Comparison of ENCODE assay signal across 14 cellular contexts in the genomic region with DNA sequence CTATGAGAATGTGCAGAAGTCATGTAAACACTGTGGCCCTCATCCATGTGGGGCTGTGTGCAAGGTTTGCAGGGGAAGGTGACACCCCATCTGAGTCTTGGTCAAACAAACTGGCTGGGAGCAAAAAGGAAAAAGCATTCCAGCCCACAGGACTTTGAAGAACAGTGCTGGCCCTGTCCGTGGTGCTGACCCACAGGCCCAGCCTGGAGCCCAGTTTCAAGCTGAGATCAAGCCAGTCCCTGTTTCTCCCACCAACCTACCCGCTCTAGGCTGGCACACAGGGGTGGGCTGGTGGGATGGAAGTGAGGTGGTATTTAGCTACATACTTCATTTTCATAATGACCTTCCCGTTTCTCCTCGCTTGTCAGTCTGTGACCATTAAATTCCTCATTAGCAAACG. TPM values are rescaled to one million over a fixed set of nuclear protein-coding genes. Genes with fewer than 3 reads are reported as not detected.
A peak's percentile ranks its signal among the peaks of the same experiment; 100 is the strongest.
DNase-seq lines count a peak whose midpoint lies in the region; ATAC-seq and TF ChIP-seq lines count a peak whose summit lies in the region.
"Had no signal": no experiment of that assay in that cellular context is flagged by ENCODE, and none has a peak within 500 bp of the region (broad histone marks: within the 10 kb centered on the region; RNA-seq: fewer than 3 reads in every experiment).

No MANE protein-coding gene starts in this region.

- H3K4me1 ChIP-seq in adipocyte (ENCODE audit: control insufficient read depth, insufficient read depth, low read length) (no peaks in the 10 kb centered on the region), upper lobe of right lung (no peaks in the 10 kb centered on the region)
- H3K4me1 ChIP-seq: parathyroid adenoma had no signal

- H3K27me3 ChIP-seq in adipocyte (replicated peaks; ENCODE audit: control insufficient read depth, insufficient read depth, low read length) (peaks cover 43% of the 10 kb centered on the region), upper lobe of right lung (peaks cover 20% of the 10 kb centered on the region)

- TF ChIP-seq CTCF in upper lobe of right lung (IDR thresholded peaks at IDR 0.05), result no peak

- no peak for ATAC-seq in Right ventricle myocardium superior (ENCODE audit: poor library complexity)
- ATAC-seq in upper lobe of right lung, result no peak

- H3K36me3 ChIP-seq in adipocyte (ENCODE audit: control insufficient read depth, insufficient read depth, low read length, severe bottlenecking) (no peaks in the 10 kb centered on the region), upper lobe of right lung (no peaks in the 10 kb centered on the region)

- H3K4me3 ChIP-seq in adipocyte (ENCODE audit: low read length) (no peak overlapping the region), upper lobe of right lung (no peak overlapping the region)
- H3K4me3 ChIP-seq: mucosa of descending colon had no signal

- no peak overlapping the region for H3K9ac ChIP-seq in adipocyte (ENCODE audit: low read length)
- H3K9ac ChIP-seq: parathyroid adenoma had no signal

- no peak overlapping the region for H3K27ac ChIP-seq in upper lobe of right lung
- H3K27ac ChIP-seq: parathyroid adenoma had no signal

- H3K9me3 ChIP-seq in adipocyte (ENCODE audit: control insufficient read depth, low read length) (no peaks in the 10 kb centered on the region), upper lobe of right lung (no peaks in the 10 kb centered on the region)
- H3K9me3 ChIP-seq: mucosa of descending colon had no signal

- intact Hi-C loops in cardiac septum (cut with DNase I), result no loop called here
- intact Hi-C loops in Right ventricle myocardium superior (cut with DNase I), result no loop called here
- intact Hi-C loops in upper lobe of right lung (cut with DNase I), result no loop called here

- DNase-seq in cardiac septum (ENCODE audit: low spot score), result peak; percentile 68
- no peak for DNase-seq in Right ventricle myocardium superior
- peak; percentile 53 for DNase-seq in adipocyte (ENCODE audit: low read depth)
- peak; percentile 85 for DNase-seq in islet precursor cell
- peak; percentile 58 for DNase-seq in upper lobe of right lung
- DNase-seq in NCI-H345 (lab: John Stamatoyannopoulos, UW), result no peak
- DNase-seq in effector CD8-positive, alpha-beta T cell (lab: John Stamatoyannopoulos, UW), result no peak
- no peak for DNase-seq in C1 segment of cervical spinal cord (lab: John Stamatoyannopoulos, UW)
- DNase-seq: activated CD4-positive, alpha-beta T cell treated with anti-CD3 and anti-CD28 coated beads for 1 hour; activated T-cell treated with anti-CD3 and anti-CD28 coated beads for 4 hours; mucosa of descending colon; stimulated activated CD4-positive, alpha-beta T cell treated with anti-CD3 and anti-CD28 coated beads, Interleukin-15, amount 100 ng/mL, for 24 hours; T-helper 1 cell had no signal

RNA-seq across cellular contexts. Expression of gene RPL38, which starts 12.7 kb away (rescaled TPM):
- 575 TPM for total RNA-seq in cardiac septum
- total RNA-seq in Right ventricle myocardium superior, result 691 TPM
- total RNA-seq in upper lobe of right lung, result 659 TPM

RNA-seq across cellular contexts. Expression of gene TTYH2, which starts 22.6 kb away (rescaled TPM):
- 17.9 TPM for total RNA-seq in cardiac septum
- total RNA-seq in Right ventricle myocardium superior, result 41.8 TPM
- 7.4 TPM for total RNA-seq in upper lobe of right lung

Comparison
In these comparisons a context has a peak if more than half of its experiments do, and no peak if none do; other contexts are left out.
1. DNase-seq: peak in cardiac septum (single experiment), adipocyte (single experiment), islet precursor cell (single experiment) and upper lobe of right lung (single experiment); none in Right ventricle myocardium superior (single experiment), NCI-H345 (single experiment), effector CD8-positive, alpha-beta T cell (single experiment) and C1 segment of cervical spinal cord (0 of 14).